In genomic region chr12:131104464-131105350, GRCh38 we compare ENCODE assay signal across 8 cellular contexts.
DNase-seq lines count a peak whose midpoint lies in the region; ATAC-seq lines count a peak whose summit lies in the region.

No MANE protein-coding gene starts in this region.

- peak; percentile 60 for ATAC-seq in HG02870 (IDR thresholded peaks at IDR 0.05; ENCODE audit: unreplicated experiment)
- peak; percentile 74 to 75 for ATAC-seq in activated CD4-positive, CD25-positive, alpha-beta regulatory T cell treated with anti-CD3 and anti-CD28 coated beads, Interleukin-2, amount 50 U/mL, for 24 hours

- peak overlapping the region; percentile 3 for H3K27ac ChIP-seq in caudate nucleus (ENCODE audit: low read depth, low read length)

- DNase-seq in NCI-H187 (lab: John Stamatoyannopoulos, UW) (peak; percentile 40 to 62), NCI-H187 treated with DMSO at 0.1 percent for 48 hours (lab: John Stamatoyannopoulos, UW) (no peak), NCI-H2196 (lab: John Stamatoyannopoulos, UW; ENCODE audit: unreplicated experiment) (peak; percentile 86), caudate nucleus (lab: John Stamatoyannopoulos, UW) (peak in 58 of 61 donors; percentile 11 to 86 (median 67)), kidney tubule cell (ENCODE audit: low spot score) (peak; percentile 72)
- peak; percentile 87 for DNase-seq in stimulated activated CD4-positive, alpha-beta T cell treated with anti-CD3 and anti-CD28 coated beads, Interleukin-4, amount 100 ng/mL, for 24 hours
